ENCODE assay signal across 12 cellular contexts in the genomic region with DNA sequence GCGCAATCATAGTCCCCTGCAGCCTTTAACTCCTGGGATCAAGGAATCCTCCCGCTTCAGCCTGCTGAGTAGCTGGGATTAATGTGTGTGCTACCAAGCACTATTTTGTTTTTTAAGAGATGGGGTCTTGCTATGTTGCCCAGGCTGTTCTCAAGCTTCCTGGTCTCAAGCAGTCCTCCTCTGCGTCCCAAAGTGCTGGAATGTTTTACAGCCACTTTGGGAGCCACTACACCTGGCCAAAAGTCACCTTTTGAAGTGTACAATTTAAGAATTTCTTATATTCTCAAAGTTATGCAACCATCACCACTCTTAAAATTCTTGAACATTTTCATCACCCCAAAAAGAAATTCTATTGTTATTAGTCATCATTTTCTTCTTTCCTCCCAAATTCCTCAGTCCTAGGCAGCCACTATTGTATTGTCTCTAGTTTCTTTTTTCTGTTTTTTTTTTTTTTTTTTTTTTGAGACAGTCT. TPM values are rescaled to one million over a fixed set of nuclear protein-coding genes. Genes with fewer than 3 reads are reported as not detected.
DNase-seq lines count a peak whose midpoint lies in the region; ATAC-seq and TF ChIP-seq lines count a peak whose summit lies in the region.
"Had no signal": no experiment of that assay in that cellular context is flagged by ENCODE, and none has a peak within 500 bp of the region (broad histone marks: within the 10 kb centered on the region; RNA-seq: fewer than 3 reads in every experiment).

No MANE protein-coding gene starts in this region.

- no peak overlapping the region for H3K9ac ChIP-seq in SK-N-MC (ENCODE audit: insufficient read length)

- ATAC-seq in right cardiac atrium (peak in 1 of 2 donors; percentile 49), Right ventricle myocardium superior (ENCODE audit: poor library complexity) (no peak), upper lobe of left lung (ENCODE audit: low FRiP score in 2 of 2) (peak; percentile 62 to 72), HG03196 (IDR thresholded peaks at IDR 0.05; ENCODE audit: unreplicated experiment) (no peak)
- ATAC-seq: stimulated activated naive CD8-positive, alpha-beta T cell treated with anti-CD3 and anti-CD28 coated beads, Interleukin-15, amount 100 ng/mL, for 72 hours had no signal

- H3K4me1 ChIP-seq in right cardiac atrium (ENCODE audit: control insufficient read depth, insufficient read depth, low read length) (no peaks in the 10 kb centered on the region), upper lobe of left lung (peaks cover 3 to 23% (median 12%) of the 10 kb centered on the region in 4 donors)

- no peaks in the 10 kb centered on the region for H3K27me3 Mint-ChIP-seq in activated CD4-positive, alpha-beta memory T cell treated with anti-CD3 and anti-CD28 coated beads, Interleukin-2, amount 10 ng/mL, durations not matched to agents 7 days and 5 days
- H3K27me3 Mint-ChIP-seq: stimulated activated naive CD8-positive, alpha-beta T cell treated with anti-CD3 and anti-CD28 coated beads, Interleukin-15, amount 100 ng/mL, for 72 hours had no signal

- TF ChIP-seq EP300 in upper lobe of left lung (IDR thresholded peaks at IDR 0.05) = no peak

- H3K4me3 ChIP-seq in right cardiac atrium (ENCODE audit: low read length) (no peak overlapping the region), SK-N-MC (no peak overlapping the region), fibroblast of the aortic adventitia (ENCODE audit: low read depth, low read length) (no peak overlapping the region), upper lobe of left lung (no peak overlapping the region)

- no peak overlapping the region for H3K27ac Mint-ChIP-seq in activated CD4-positive, alpha-beta memory T cell treated with anti-CD3 and anti-CD28 coated beads, Interleukin-2, amount 10 ng/mL, durations not matched to agents 7 days and 5 days
- H3K27ac Mint-ChIP-seq: stimulated activated naive CD8-positive, alpha-beta T cell treated with anti-CD3 and anti-CD28 coated beads, Interleukin-15, amount 100 ng/mL, for 72 hours had no signal

- POLR2A ChIA-PET in activated CD4-positive, alpha-beta memory T cell treated with anti-CD3 and anti-CD28 coated beads, Interleukin-2, amount 10 ng/mL, durations not matched to agents 7 days and 5 days (lab: Charles Lee) = interaction anchor here (1.3 kb wide), 1 partner anchor 13 kb away, joined by 6 read pairs; no protein-coding TSS in a partner anchor

- no peak for DNase-seq in right cardiac atrium
- DNase-seq in Right ventricle myocardium superior = no peak
- no peak for DNase-seq in SK-N-MC (ENCODE audit: low read depth, low spot score)
- peak; percentile 75 for DNase-seq in fibroblast of the aortic adventitia (ENCODE audit: low read depth)
- no peak for DNase-seq in upper lobe of left lung
- no peak for DNase-seq in DMS79 treated with DMSO at 0.1 percent for 48 hours (lab: John Stamatoyannopoulos, UW)
- no peak for DNase-seq in activated CD4-positive, alpha-beta memory T cell treated with anti-CD3 and anti-CD28 coated beads, Interleukin-2, amount 10 ng/mL, durations not matched to agents 7 days and 5 days
- DNase-seq: GOT3; NCI-H526 treated with DMSO at 0.1 percent for 48 hours; stimulated activated CD4-positive, alpha-beta T cell treated with anti-CD3 and anti-CD28 coated beads, Interleukin-1b, Interleukin-23, amount 100 ng/mL, for 48 hours; stimulated activated naive CD8-positive, alpha-beta T cell treated with anti-CD3 and anti-CD28 coated beads, Interleukin-15, amount 100 ng/mL, for 72 hours had no signal

- CTCF ChIA-PET in activated CD4-positive, alpha-beta memory T cell treated with anti-CD3 and anti-CD28 coated beads, Interleukin-2, amount 10 ng/mL, durations not matched to agents 7 days and 5 days (lab: Charles Lee) = interaction anchor here (0.7 kb wide), 1 partner anchor 46 kb away, joined by 4 read pairs; no protein-coding TSS in a partner anchor

- intact Hi-C loops in right cardiac atrium (cut with DNase I) = no loop called here
- intact Hi-C loops in Right ventricle myocardium superior (cut with DNase I) = no loop called here

- H3K27me3 ChIP-seq in right cardiac atrium (ENCODE audit: control insufficient read depth, insufficient read depth) = no peaks in the 10 kb centered on the region
- H3K27me3 ChIP-seq in upper lobe of left lung = no peaks in the 10 kb centered on the region

- H3K36me3 Mint-ChIP-seq in activated CD4-positive, alpha-beta memory T cell treated with anti-CD3 and anti-CD28 coated beads, Interleukin-2, amount 10 ng/mL, durations not matched to agents 7 days and 5 days (ENCODE audit: low read depth) = peaks cover 35% of the 10 kb centered on the region

- H3K4me1 Mint-ChIP-seq in activated CD4-positive, alpha-beta memory T cell treated with anti-CD3 and anti-CD28 coated beads, Interleukin-2, amount 10 ng/mL, durations not matched to agents 7 days and 5 days = peaks cover 22% of the 10 kb centered on the region

- no peak for TF ChIP-seq CTCF in fibroblast of the aortic adventitia (IDR thresholded peaks at IDR 0.05; ENCODE audit: insufficient read depth, low read length)
- TF ChIP-seq CTCF in upper lobe of left lung (IDR thresholded peaks at IDR 0.05) = no peak

- H3K27ac ChIP-seq in right cardiac atrium (ENCODE audit: low read length) (peak overlapping the region; percentile 42), SK-N-MC (peak overlapping the region; percentile 38; the same call in 1 of the 2 replicates), upper lobe of left lung (peak overlapping the region in 1 of 4 donors; percentile 23)

- TF ChIP-seq POLR2A in upper lobe of left lung (IDR thresholded peaks at IDR 0.05) = no peak

- H3K4me3 Mint-ChIP-seq in activated CD4-positive, alpha-beta memory T cell treated with anti-CD3 and anti-CD28 coated beads, Interleukin-2, amount 10 ng/mL, durations not matched to agents 7 days and 5 days = no peak overlapping the region
- H3K4me3 Mint-ChIP-seq: stimulated activated naive CD8-positive, alpha-beta T cell treated with anti-CD3 and anti-CD28 coated beads, Interleukin-15, amount 100 ng/mL, for 72 hours had no signal

- H3K9me3 Mint-ChIP-seq in activated CD4-positive, alpha-beta memory T cell treated with anti-CD3 and anti-CD28 coated beads, Interleukin-2, amount 10 ng/mL, durations not matched to agents 7 days and 5 days = no peaks in the 10 kb centered on the region
- H3K9me3 Mint-ChIP-seq: stimulated activated naive CD8-positive, alpha-beta T cell treated with anti-CD3 and anti-CD28 coated beads, Interleukin-15, amount 100 ng/mL, for 72 hours had no signal

- WGBS in right cardiac atrium = 98% methylated on average over 3 of the region's 3 CpGs
- WGBS in upper lobe of left lung, 2 donors = 80 to 90% methylated on average over 3 of the region's 3 CpGs

- H3K36me3 ChIP-seq in SK-N-MC (ENCODE audit: insufficient read depth, low read length) = peaks cover 38% of the 10 kb centered on the region
- peaks cover 18 to 42% (median 24%) of the 10 kb centered on the region in 4 donors for H3K36me3 ChIP-seq in upper lobe of left lung

- H3K9me3 ChIP-seq in right cardiac atrium (ENCODE audit: control insufficient read depth, low read length) (no peaks in the 10 kb centered on the region), SK-N-MC (ENCODE audit: low read depth, low read length) (no peaks in the 10 kb centered on the region), upper lobe of left lung (no peaks in the 10 kb centered on the region)

RNA-seq across cellular contexts. Expression of a gene that starts 17.8 kb away (rescaled TPM):
- total RNA-seq in right cardiac atrium (100 to 1,000 TPM; 107 to 145 (median 125) TPM), Right ventricle myocardium superior (145 TPM), fibroblast of the aortic adventitia (ENCODE audit: low replicate concordance) (102 and 127 TPM in 2 replicates), upper lobe of left lung (100 to 1,000 TPM in 4 of 6 donors, 10 to 100 TPM in 2; 58.3 to 181 (median 161) TPM)
- polyA plus RNA-seq in right cardiac atrium = 40.2 TPM
- total RNA-seq in activated CD4-positive, alpha-beta memory T cell treated with anti-CD3 and anti-CD28 coated beads, Interleukin-2, amount 10 ng/mL, durations not matched to agents 7 days and 5 days = 100 to 1,000 TPM; 198 to 211 TPM

Comparison
In these comparisons a context has a peak if more than half of its experiments do, and no peak if none do; other contexts are left out.
1. ATAC-seq: peak in upper lobe of left lung (2 of 2); none in Right ventricle myocardium superior (single experiment) and HG03196 (single experiment).